In the genomic region with DNA sequence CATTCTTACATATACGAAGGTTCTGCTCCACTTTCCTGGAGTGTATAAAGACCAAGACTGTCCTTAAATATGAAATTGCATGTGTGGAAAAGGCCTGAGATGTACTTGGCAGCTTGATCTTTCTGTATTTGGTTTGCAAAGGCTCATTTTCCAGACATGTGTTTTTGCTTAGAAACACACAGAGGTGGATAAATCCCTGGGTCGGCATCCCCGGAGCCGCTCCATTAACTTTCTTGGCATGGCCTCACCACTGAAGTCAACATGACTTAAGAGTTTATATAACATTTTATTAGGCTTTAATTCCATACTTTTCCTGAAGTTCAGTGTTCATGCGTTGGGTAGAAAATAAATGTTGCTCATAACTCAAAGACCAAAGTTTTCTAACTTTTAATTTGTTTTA, we compare ENCODE assay signal across 25 cellular contexts.
DNase-seq lines count a peak whose midpoint lies in the region; TF ChIP-seq lines count a peak whose summit lies in the region.
"Had no signal": no experiment of that assay in that cellular context is flagged by ENCODE, and none has a peak within 500 bp of the region (broad histone marks: within the 10 kb centered on the region; RNA-seq: fewer than 3 reads in every experiment).

No MANE protein-coding gene starts in this region.

- H3K4me1 ChIP-seq in esophagus muscularis mucosa (peaks cover under 1 to 12% (median 4%) of the 10 kb centered on the region in 4 donors), esophagus squamous epithelium (peaks cover 0 to 12% (median 0%) of the 10 kb centered on the region in 3 donors)

- H3K27ac ChIP-seq in esophagus muscularis mucosa (replicated peaks in 1 of 4) (no peak overlapping the region), esophagus squamous epithelium (no peak overlapping the region)
- H3K27ac ChIP-seq: left lung, PC-9 had no signal

- WGBS in esophagus muscularis mucosa: 48% methylated on average over 5 of the region's 5 CpGs
- WGBS in esophagus squamous epithelium, 2 donors: 38 to 50% methylated on average over 5 of the region's 5 CpGs

- DNase-seq in AG09319 (ENCODE audit: extremely low read depth, low read depth) (peak; percentile 82), HFF-Myc (ENCODE audit: extremely low read depth, low read depth) (peak; percentile 55), esophagus muscularis mucosa (ENCODE audit: extremely low spot score) (peak; percentile 26), left kidney (ENCODE audit: low read depth, low spot score) (peak; percentile 76), esophagus squamous epithelium (lab: John Stamatoyannopoulos, UW) (no peak), NCI-H82 treated with DMSO at 0.1 percent for 48 hours (lab: John Stamatoyannopoulos, UW; ENCODE audit: unreplicated experiment) (no peak), NOMO-1 treated with DMSO at 0.1 percent for 48 hours (lab: John Stamatoyannopoulos, UW; ENCODE audit: unreplicated experiment) (no peak)
- DNase-seq in activated CD4-positive, CD25-positive, alpha-beta regulatory T cell (lab: John Stamatoyannopoulos, UW): no peak
- DNase-seq: activated CD4-positive, alpha-beta T cell treated with anti-CD3 and anti-CD28 coated beads, Interleukin-2, amount 50 U/mL, for 48 hours; activated effector memory CD4-positive, alpha-beta T cell treated with Interleukin-2 at 50 U/mL for 16 hours; activated naive CD8-positive, alpha-beta T cell treated with anti-CD3 and anti-CD28 coated beads for 36 hours; CD4-positive, alpha-beta T cell; DMS 273 treated with DMSO at 0.1 percent for 48 hours; effector CD8-positive, alpha-beta T cell; erythroblast; HFFc6; left lung; natural killer cell; NCI-H1105 treated with DMSO at 0.1 percent for 48 hours; NCI-H2081 treated with DMSO at 0.1 percent for 48 hours; PC-9; SIG-M5; stimulated activated CD4-positive, alpha-beta T cell treated with anti-CD3 and anti-CD28 coated beads, Interleukin-4, amount 100 ng/mL, for 4 hours; stimulated activated naive CD4-positive, alpha-beta T cell; T-cell had no signal

- H3K9me3 ChIP-seq in esophagus muscularis mucosa (no peaks in the 10 kb centered on the region), esophagus squamous epithelium (no peaks in the 10 kb centered on the region)
- H3K9me3 ChIP-seq: left lung had no signal

- no peaks in the 10 kb centered on the region for H3K36me3 ChIP-seq in esophagus muscularis mucosa
- H3K36me3 ChIP-seq in esophagus squamous epithelium: no peaks in the 10 kb centered on the region
- H3K36me3 ChIP-seq: left lung had no signal

- no peak for TF ChIP-seq EP300 in esophagus muscularis mucosa (IDR thresholded peaks at IDR 0.05)

- TF ChIP-seq CTCF in AG09319 (IDR thresholded peaks at IDR 0.05; ENCODE audit: low read depth, low read length) (no peak), HFF-Myc (IDR thresholded peaks at IDR 0.05; ENCODE audit: low read depth, low read length, missing control alignments) (no peak), esophagus muscularis mucosa (IDR thresholded peaks at IDR 0.05) (no peak), esophagus squamous epithelium (IDR thresholded peaks at IDR 0.05) (no peak)

- H3K4me3 ChIP-seq in HFF-Myc (replicated peaks; ENCODE audit: low read depth, low read length) (no peak overlapping the region), esophagus muscularis mucosa (no peak overlapping the region), esophagus squamous epithelium (no peak overlapping the region)
- H3K4me3 ChIP-seq: left lung, PC-9 had no signal

- TF ChIP-seq POLR2A in esophagus muscularis mucosa (IDR thresholded peaks at IDR 0.05; ENCODE audit: low read depth) (no peak), esophagus squamous epithelium (IDR thresholded peaks at IDR 0.05) (no peak)

- H3K27me3 ChIP-seq in esophagus muscularis mucosa: no peaks in the 10 kb centered on the region
- no peaks in the 10 kb centered on the region for H3K27me3 ChIP-seq in esophagus squamous epithelium
- H3K27me3 ChIP-seq: left lung had no signal

- intact Hi-C loops in esophagus muscularis mucosa (cut with DNase I) (no loop called here), esophagus squamous epithelium (cut with DNase I) (no loop called here)

Comparison
In these comparisons a context has a peak if more than half of its experiments do, and no peak if none do; other contexts are left out.
1. DNase-seq: peak in AG09319 (single experiment), HFF-Myc (single experiment), esophagus muscularis mucosa (single experiment) and left kidney (single experiment); none in activated CD4-positive, CD25-positive, alpha-beta regulatory T cell (0 of 4), esophagus squamous epithelium (single experiment), NCI-H82 treated with DMSO at 0.1 percent for 48 hours (single experiment) and NOMO-1 treated with DMSO at 0.1 percent for 48 hours (single experiment).